21 cellular contexts compared by ENCODE assay signal in genomic region chr14:33780035-33780434, GRCh38.
"Had no signal": no experiment of that assay in that cellular context is flagged by ENCODE, and none has a peak within 500 bp of the region (broad histone marks: within the 10 kb centered on the region; RNA-seq: fewer than 3 reads in every experiment).

No MANE protein-coding gene starts in this region.

- H3K36me3 Mint-ChIP-seq: T-cell had no signal

- H3K27ac Mint-ChIP-seq: T-cell had no signal

- ATAC-seq: Panc1, Right ventricle myocardium inferior, T-cell had no signal

- H3K9me3 ChIP-seq: SJCRH30 had no signal

- H3K27me3 ChIP-seq: SJCRH30 had no signal

- H3K4me1 Mint-ChIP-seq: T-cell had no signal

- H3K4me3 ChIP-seq: SJCRH30, SK-N-MC had no signal

- H3K27ac ChIP-seq: SJCRH30, SK-N-MC had no signal

- H3K4me3 Mint-ChIP-seq: T-cell had no signal

- H3K36me3 ChIP-seq: SJCRH30 had no signal

- DNase-seq: IMR-90, Karpas-422, KG1, MM.1S, NCI-H1092 treated with DMSO at 0.1 percent for 48 hours, NCI-H1436, NCI-H187, NCI-H2029, NCI-H2081 treated with DMSO at 0.1 percent for 48 hours, NCI-H446, NCI-H510A, NCI-H524 treated with DMSO at 0.1 percent for 48 hours, NCI-H69, NCI-H774, SHP77 treated with DMSO at 0.1 percent for 48 hours, SJCRH30, SW 1271, T-cell had no signal

- H3K9me3 Mint-ChIP-seq: T-cell had no signal
